7 cellular contexts compared by ENCODE assay signal in the genomic region with DNA sequence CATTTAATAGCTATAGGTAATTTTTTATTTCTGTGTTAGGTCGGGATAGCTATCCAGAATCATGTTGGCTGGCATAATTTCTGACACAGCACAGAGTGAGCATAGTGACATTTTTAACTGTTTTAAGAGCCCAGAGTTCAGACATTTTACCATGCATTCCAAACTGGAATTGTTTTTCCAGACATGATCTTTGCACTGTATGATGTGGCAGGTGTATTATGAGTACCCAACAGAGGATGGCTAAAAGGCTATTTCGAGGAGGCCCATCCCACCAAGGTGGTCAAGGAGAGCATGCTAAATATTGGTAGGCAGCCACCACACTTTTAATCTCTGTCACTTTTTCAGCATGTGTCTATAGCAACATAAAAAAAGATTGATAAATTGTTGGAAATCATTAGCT.
"Had no signal": no experiment of that assay in that cellular context is flagged by ENCODE, and none has a peak within 500 bp of the region (broad histone marks: within the 10 kb centered on the region; RNA-seq: fewer than 3 reads in every experiment).

No MANE protein-coding gene starts in this region.

- FAIRE-seq: G401.6, GM12891, GM12892, GM18507, GM19239 had no signal

- DNase-seq: GDM1, GF-D8 had no signal
